Comparison of ENCODE assay signal across 8 cellular contexts in the genomic region with DNA sequence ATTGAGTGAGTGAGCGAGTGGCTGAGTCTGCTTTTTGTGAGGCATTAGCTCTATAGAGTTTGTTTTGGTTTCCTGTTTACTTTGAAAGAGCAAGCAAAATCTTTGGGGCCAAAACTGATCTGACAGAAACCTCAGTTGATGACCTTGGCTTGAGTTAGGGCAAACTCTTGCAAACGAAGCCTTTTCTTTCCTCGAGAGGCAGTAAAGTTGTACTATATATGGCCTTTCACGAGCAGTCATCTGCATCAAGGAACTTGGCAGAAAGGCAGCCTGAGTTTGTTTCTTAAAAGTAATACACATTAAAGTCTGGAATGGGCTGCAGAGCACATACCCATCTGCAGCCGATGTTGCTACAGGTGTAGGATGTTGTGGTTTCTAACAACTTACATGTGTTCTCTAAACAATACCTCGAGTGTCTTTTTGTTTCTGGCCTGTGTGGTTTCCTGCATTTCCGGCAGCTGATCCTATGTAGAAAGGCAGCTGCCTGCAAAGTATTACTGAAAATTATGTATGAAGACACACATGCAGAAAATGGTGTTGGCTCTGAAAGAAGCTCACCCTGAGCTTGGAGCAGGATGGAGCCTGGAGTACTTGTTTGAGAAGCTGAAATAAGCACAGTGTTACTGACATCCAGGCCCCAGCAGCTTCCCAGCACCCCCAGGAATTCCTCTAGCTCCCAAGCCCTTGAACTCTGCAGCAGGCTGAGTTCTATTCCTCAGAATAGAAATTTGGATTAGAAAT.
DNase-seq lines count a peak whose midpoint lies in the region; ATAC-seq and TF ChIP-seq lines count a peak whose summit lies in the region.

No MANE protein-coding gene starts in this region.

- peaks cover 8% of the 10 kb centered on the region for H3K9me3 Mint-ChIP-seq in activated T-helper 17 cell treated with anti-CD3 and anti-CD28 coated beads, Interleukin-2, amount 50 U/mL, for 72 hours

- BruUV-seq in PC-9 (replicated peaks; lab: Mats Ljungman, UMichigan): no TSS peak

- H3K9me2 ChIP-seq in PC-9 (ENCODE audit: insufficient read depth): no peaks in the 10 kb centered on the region

- H3K9me3 ChIP-seq in psoas muscle: peaks cover 7% of the 10 kb centered on the region
- H3K9me3 ChIP-seq in PC-9 (ENCODE audit: insufficient read depth, low read depth): peaks cover 17% of the 10 kb centered on the region
- H3K9me3 ChIP-seq in tibial artery: peaks cover 0 to 22% (median 13%) of the 10 kb centered on the region in 3 donors

- H3K27ac ChIP-seq in psoas muscle: no peak overlapping the region
- no peak overlapping the region for H3K27ac ChIP-seq in PC-9
- no peak overlapping the region for H3K27ac ChIP-seq in tibial artery

- peaks cover 6% of the 10 kb centered on the region for H3K4me1 Mint-ChIP-seq in activated T-helper 17 cell treated with anti-CD3 and anti-CD28 coated beads, Interleukin-2, amount 50 U/mL, for 72 hours

- H4K20me1 ChIP-seq in PC-9 (ENCODE audit: insufficient read depth): no peaks in the 10 kb centered on the region

- H3K79me2 ChIP-seq in PC-9 (ENCODE audit: low read depth): no peaks in the 10 kb centered on the region

- H3K36me3 Mint-ChIP-seq in activated T-helper 17 cell treated with anti-CD3 and anti-CD28 coated beads, Interleukin-2, amount 50 U/mL, for 72 hours (ENCODE audit: low read depth): no peaks in the 10 kb centered on the region

- peak overlapping the region; percentile 32 for H3K4me3 Mint-ChIP-seq in activated T-helper 17 cell treated with anti-CD3 and anti-CD28 coated beads, Interleukin-2, amount 50 U/mL, for 72 hours

- peak; percentile 92 for ATAC-seq in GM18505 (IDR thresholded peaks at IDR 0.05; ENCODE audit: unreplicated experiment)
- peak; percentile 93 for ATAC-seq in GM21423 (IDR thresholded peaks at IDR 0.05; ENCODE audit: unreplicated experiment)
- ATAC-seq in HG03565 (IDR thresholded peaks at IDR 0.05; ENCODE audit: unreplicated experiment): peak; percentile 92
- peak; percentile 61 for ATAC-seq in activated T-helper 17 cell treated with anti-CD3 and anti-CD28 coated beads, Interleukin-2, amount 50 U/mL, for 72 hours (replicated peaks)
- no peak for ATAC-seq in psoas muscle

- 29 to 41% (median 34%) methylated on average over 7 of the region's 7 CpGs for WGBS in psoas muscle, 3 donors

- no peak for TF ChIP-seq CTCF in psoas muscle (IDR thresholded peaks at IDR 0.05)
- no peak for TF ChIP-seq CTCF in PC-9 (conservative IDR thresholded peaks at IDR 0.05)
- TF ChIP-seq CTCF in tibial artery (IDR thresholded peaks at IDR 0.05): no peak

- no peak overlapping the region for H3K4me3 ChIP-seq in psoas muscle
- H3K4me3 ChIP-seq in PC-9: no peak overlapping the region
- no peak overlapping the region for H3K4me3 ChIP-seq in tibial artery

- no peak overlapping the region for H3K4me2 ChIP-seq in PC-9

- intact Hi-C loops in psoas muscle (cut with DNase I): no loop called here
- intact Hi-C loops in PC-9 (cut with micrococcal nuclease; ENCODE audit: unreplicated experiment): no loop called here
- intact Hi-C loops in tibial artery (cut with DNase I; ENCODE audit: low total_unique reads): no loop called here

- POLR2A ChIA-PET in PC-9 (lab: Charles Lee; ENCODE audit: unreplicated experiment): no interaction called here

- DNase-seq in psoas muscle (no peak), Ammon's horn (ENCODE audit: low spot score) (no peak), PC-9 (no peak), tibial artery (no peak)

- H3K27me3 Mint-ChIP-seq in activated T-helper 17 cell treated with anti-CD3 and anti-CD28 coated beads, Interleukin-2, amount 50 U/mL, for 72 hours: peaks cover 3% of the 10 kb centered on the region

- no peaks in the 10 kb centered on the region for H3F3A ChIP-seq in PC-9 (ENCODE audit: insufficient read depth, low read depth)

- H3K36me3 ChIP-seq in psoas muscle (ENCODE audit: insufficient read depth in 1 of 2, low read depth in 1 of 2): no peaks in the 10 kb centered on the region
- H3K36me3 ChIP-seq in PC-9 (ENCODE audit: low read depth): no peaks in the 10 kb centered on the region; the same call in 1 of the 2 replicates
- no peaks in the 10 kb centered on the region for H3K36me3 ChIP-seq in tibial artery

- H3K4me1 ChIP-seq in psoas muscle: no peaks in the 10 kb centered on the region
- 0 out of 2 replicates have a peak, but pooled peaks cover 5% of the 10 kb centered on the region for H3K4me1 ChIP-seq in PC-9 (replicated peaks; ENCODE audit: insufficient read depth)
- no peaks in the 10 kb centered on the region for H3K4me1 ChIP-seq in tibial artery

- CTCF ChIA-PET in PC-9 (lab: Charles Lee): no interaction called here

- no peak overlapping the region for H3K27ac Mint-ChIP-seq in activated T-helper 17 cell treated with anti-CD3 and anti-CD28 coated beads, Interleukin-2, amount 50 U/mL, for 72 hours

- no peak for TF ChIP-seq POLR2A in GM18505 (IDR thresholded peaks at IDR 0.05; ENCODE audit: borderline replicate concordance, extremely low read depth, insufficient read depth, insufficient read length)

- H2AFZ ChIP-seq in PC-9: no peak overlapping the region

- H3K27me3 ChIP-seq in psoas muscle (ENCODE audit: insufficient read depth in 3 of 3, low read length in 2 of 3) (peaks cover 0 to 19% (median 4%) of the 10 kb centered on the region in 3 donors), PC-9 (ENCODE audit: insufficient read depth, low read depth) (no peaks in the 10 kb centered on the region), tibial artery (peaks cover 0 to 7% of the 10 kb centered on the region in 2 donors)

Comparison
In these comparisons a context has a peak if more than half of its experiments do, and no peak if none do; other contexts are left out.
1. ATAC-seq: peak in GM18505 (single experiment), GM21423 (single experiment), HG03565 (single experiment) and activated T-helper 17 cell treated with anti-CD3 and anti-CD28 coated beads, Interleukin-2, amount 50 U/mL, for 72 hours (single experiment); none in psoas muscle (0 of 4).